In genomic region chr10:107542016-107542415, GRCh38 we compare ENCODE assay signal across 29 cellular contexts.
A peak's percentile ranks its signal among the peaks of the same experiment; 100 is the strongest.
DNase-seq lines count a peak whose midpoint lies in the region; TF ChIP-seq lines count a peak whose summit lies in the region.
"Had no signal": no experiment of that assay in that cellular context is flagged by ENCODE, and none has a peak within 500 bp of the region (broad histone marks: within the 10 kb centered on the region; RNA-seq: fewer than 3 reads in every experiment).

No MANE protein-coding gene starts in this region.

- H3K36me3 ChIP-seq in neural cell (ENCODE audit: insufficient read depth, low read length), result no peaks in the 10 kb centered on the region
- no peaks in the 10 kb centered on the region for H3K36me3 ChIP-seq in osteoblast (ENCODE audit: insufficient read depth, low read length)
- H3K36me3 ChIP-seq: BE2C; BLaER1; BLaER1 treated with 17β-estradiol and CSF1 and Interleukin-3, amounts not matched to agents 10 nM and 100 nM had no signal

- no peak for TF ChIP-seq RAD21 in neural cell (conservative IDR thresholded peaks at IDR 0.05)

- H2AFZ ChIP-seq in neural cell (ENCODE audit: low read depth, low read length), result no peak overlapping the region
- H2AFZ ChIP-seq in osteoblast (ENCODE audit: low read length), result no peak overlapping the region

- H3F3A ChIP-seq in neural cell (ENCODE audit: insufficient read depth, low read length, poor library complexity, severe bottlenecking), result no peaks in the 10 kb centered on the region

- H3K4me1 ChIP-seq in osteoblast (ENCODE audit: insufficient read depth, low read length), result no peaks in the 10 kb centered on the region
- H3K4me1 ChIP-seq: A549, BLaER1, Caco-2 had no signal

- H3K79me2 ChIP-seq in neural cell (replicated peaks; ENCODE audit: insufficient read depth, low read length), result no peaks in the 10 kb centered on the region
- no peaks in the 10 kb centered on the region for H3K79me2 ChIP-seq in osteoblast (ENCODE audit: insufficient read depth, low read length)

- H3K27me3 ChIP-seq in neural cell (ENCODE audit: insufficient read depth, low read depth, low read length), result no peaks in the 10 kb centered on the region
- no peaks in the 10 kb centered on the region for H3K27me3 ChIP-seq in osteoblast (ENCODE audit: insufficient read depth, low read length)
- H3K27me3 ChIP-seq: BE2C; BLaER1; BLaER1 treated with 17β-estradiol and CSF1 and Interleukin-3, amounts not matched to agents 10 nM and 100 nM had no signal

- H3K4me2 ChIP-seq in neural cell (ENCODE audit: low read length) (no peak overlapping the region), osteoblast (ENCODE audit: insufficient read depth, low read length) (no peak overlapping the region)
- H3K4me2 ChIP-seq: A549; BLaER1; BLaER1 treated with 17β-estradiol and CSF1 and Interleukin-3, amounts not matched to agents 10 nM and 100 nM had no signal

- H3K27ac ChIP-seq in neural cell (ENCODE audit: low read length), result peak overlapping the region; percentile 41
- no peak overlapping the region for H3K27ac ChIP-seq in osteoblast (ENCODE audit: low read depth, low read length)
- H3K27ac ChIP-seq: 22Rv1; A549; BLaER1; BLaER1 treated with 17β-estradiol and CSF1 and Interleukin-3, amounts not matched to agents 10 nM and 100 nM; C4-2B had no signal

- no peaks in the 10 kb centered on the region for H4K20me1 ChIP-seq in neural cell (ENCODE audit: insufficient read depth)
- no peaks in the 10 kb centered on the region for H4K20me1 ChIP-seq in osteoblast (ENCODE audit: insufficient read depth, low read length)
- H4K20me1 ChIP-seq: BLaER1; BLaER1 treated with 17β-estradiol and CSF1 and Interleukin-3, amounts not matched to agents 10 nM and 100 nM had no signal

- no peak overlapping the region for H3K9ac ChIP-seq in neural cell (ENCODE audit: low read length)
- H3K9ac ChIP-seq: BLaER1; BLaER1 treated with 17β-estradiol and CSF1 and Interleukin-3, amounts not matched to agents 10 nM and 100 nM had no signal

- TF ChIP-seq CTCF in neural cell (IDR thresholded peaks at IDR 0.05; ENCODE audit: poor library complexity, severe bottlenecking) (no peak), osteoblast (IDR thresholded peaks at IDR 0.05; ENCODE audit: extremely low read depth, low read depth, low read length) (no peak)

- no peak overlapping the region for H3K4me3 ChIP-seq in neural cell (ENCODE audit: low read length)
- H3K4me3 ChIP-seq in osteoblast (ENCODE audit: insufficient read depth, low read length), result no peak overlapping the region
- H3K4me3 ChIP-seq: A549; BLaER1; BLaER1 treated with 17β-estradiol and CSF1 and Interleukin-3, amounts not matched to agents 10 nM and 100 nM had no signal

- DNase-seq in NCI-H69 (lab: John Stamatoyannopoulos, UW), result peak; percentile 1
- no peak for DNase-seq in NCI-H1105 treated with DMSO at 0.1 percent for 48 hours (lab: John Stamatoyannopoulos, UW)
- no peak for DNase-seq in osteoblast (ENCODE audit: insufficient read length, low spot score, missing footprints)
- DNase-seq: 8988T; ACHN; AML-193; BE2C; C1 segment of cervical spinal cord; Caco-2; Calu3; CD4-positive, alpha-beta memory T cell; CD4-positive, alpha-beta T cell; CD4-positive, CD25-positive, alpha-beta regulatory T cell; CD8-positive, alpha-beta memory T cell; CD8-positive, alpha-beta T cell; COR-L47; DMS 273 treated with DMSO at 0.1 percent for 48 hours; DMS153; DMS53; DMS79; DMS79 treated with DMSO at 0.1 percent for 48 hours; DND-41; EL had no signal

- TF ChIP-seq EP300 in neural cell (conservative IDR thresholded peaks at IDR 0.05; ENCODE audit: poor library complexity, severe bottlenecking), result peak; percentile 83

- H3K9me3 ChIP-seq in neural cell (ENCODE audit: low read length) (no peaks in the 10 kb centered on the region), osteoblast (ENCODE audit: low read depth, low read length) (peaks cover 6% of the 10 kb centered on the region)
- H3K9me3 ChIP-seq: A549; BE2C; BLaER1; BLaER1 treated with 17β-estradiol and CSF1 and Interleukin-3, amounts not matched to agents 10 nM and 100 nM; Caco-2 had no signal

- H3K9me2 ChIP-seq in neural cell (ENCODE audit: insufficient read depth, low read length), result no peaks in the 10 kb centered on the region

TF ChIP-seq in neural cell, 6 proteins besides CTCF, POLR2A, EP300 and RAD21:
- no peak for TF ChIP-seq REST (IDR thresholded peaks at IDR 0.05; ENCODE audit: borderline replicate concordance)
- TF ChIP-seq POLR2AphosphoS5 (IDR thresholded peaks at IDR 0.05), result peak; percentile 51
